10 cellular contexts compared by ENCODE assay signal in the genomic region with DNA sequence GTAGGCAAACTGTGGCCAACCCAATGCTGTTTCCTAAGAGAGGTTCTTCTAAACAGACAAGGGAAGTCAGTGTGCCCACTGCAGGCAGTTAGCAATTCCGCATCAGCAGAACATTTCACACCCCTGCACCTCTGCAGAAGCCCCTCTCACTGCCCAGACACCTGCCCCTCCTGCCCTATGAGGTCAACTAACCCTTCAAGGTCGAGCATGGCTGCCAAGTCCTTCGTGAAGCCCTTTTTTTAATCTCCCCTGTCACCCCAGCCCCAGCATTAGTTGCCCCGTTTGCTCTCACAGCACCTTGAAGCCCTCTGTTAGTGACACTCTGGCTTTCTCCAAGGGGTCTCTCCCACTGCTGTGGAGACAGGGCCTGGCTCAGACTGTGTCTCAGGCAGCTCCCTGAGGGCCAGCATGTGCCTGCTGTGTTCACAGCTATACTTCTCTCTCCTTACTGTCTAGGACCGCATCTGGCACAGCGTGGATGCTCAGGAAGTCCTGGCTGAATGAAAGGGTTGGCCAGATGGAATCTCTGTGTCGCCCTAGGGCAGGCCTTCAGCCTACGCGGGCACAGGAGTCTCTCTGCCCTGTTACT. TPM values are rescaled to one million over a fixed set of nuclear protein-coding genes. Genes with fewer than 3 reads are reported as not detected.
A peak's percentile ranks its signal among the peaks of the same experiment; 100 is the strongest.
DNase-seq lines count a peak whose midpoint lies in the region; ATAC-seq and TF ChIP-seq lines count a peak whose summit lies in the region.
"Had no signal": no experiment of that assay in that cellular context is flagged by ENCODE, and none has a peak within 500 bp of the region (broad histone marks: within the 10 kb centered on the region; RNA-seq: fewer than 3 reads in every experiment).

No MANE protein-coding gene starts in this region.

- H3K9me3 ChIP-seq in suprapubic skin, result no peaks in the 10 kb centered on the region
- H3K9me3 ChIP-seq: testis had no signal

- ATAC-seq in activated CD8-positive, alpha-beta memory T cell treated with anti-CD3 and anti-CD28 coated beads, Interleukin-2, amount 10 ng/mL, durations not matched to agents 7 days and 5 days, result peak; percentile 17
- ATAC-seq in WTC11 (no peak), HG02798 (IDR thresholded peaks at IDR 0.05; ENCODE audit: poor library complexity, unreplicated experiment) (no peak)

- WGBS in suprapubic skin, result 60% methylated on average over 9 of the region's 9 CpGs

- H3K27me3 Mint-ChIP-seq in activated CD8-positive, alpha-beta memory T cell treated with anti-CD3 and anti-CD28 coated beads, Interleukin-2, amount 10 ng/mL, durations not matched to agents 7 days and 5 days, result no peaks in the 10 kb centered on the region
- H3K27me3 Mint-ChIP-seq in WTC11 (ENCODE audit: low read depth) (no peaks in the 10 kb centered on the region), immature natural killer cell (ENCODE audit: low read depth in 3 of 3) (peaks cover 2 to 24% (median 18%) of the 10 kb centered on the region in 3 donors)

- TF ChIP-seq EP300 in suprapubic skin (IDR thresholded peaks at IDR 0.05), result no peak

- POLR2A ChIA-PET in WTC11 (lab: Charles Lee), result interaction anchor here (0.8 to 1.8 kb wide), 2 partner anchors 14 to 16 kb away, joined by 3 to 4 read pairs; no protein-coding TSS in a partner anchor

- H3K36me3 ChIP-seq in suprapubic skin, result peaks cover 5% of the 10 kb centered on the region

- TF ChIP-seq CTCF in WTC11 (IDR thresholded peaks at IDR 0.05) (no peak), suprapubic skin (IDR thresholded peaks at IDR 0.05) (no peak)

- peaks cover 99% of the 10 kb centered on the region for H3K4me1 ChIP-seq in suprapubic skin

- CTCF ChIA-PET in activated CD8-positive, alpha-beta memory T cell treated with anti-CD3 and anti-CD28 coated beads, Interleukin-2, amount 10 ng/mL, durations not matched to agents 7 days and 5 days (lab: Charles Lee), result interaction anchor here (0.7 to 3.6 kb wide), 6 partner anchors 9 to 136 kb away, joined by 3 to 22 read pairs (median 8); no protein-coding TSS in a partner anchor
- CTCF ChIA-PET in WTC11 (lab: Charles Lee), result interaction anchor here (1.7 kb wide), 1 partner anchor 16 kb away, joined by 5 read pairs; no protein-coding TSS in a partner anchor

- no peak for DNase-seq in activated CD8-positive, alpha-beta memory T cell treated with anti-CD3 and anti-CD28 coated beads, Interleukin-2, amount 10 ng/mL, durations not matched to agents 7 days and 5 days
- DNase-seq in activated CD8-positive, alpha-beta memory T cell treated with anti-CD3 and anti-CD28 coated beads, Interleukin-2, amount 50 U/mL, for 4 hours, result no peak
- no peak for DNase-seq in WTC11 (ENCODE audit: low spot score)
- DNase-seq in immature natural killer cell, result no peak
- DNase-seq in suprapubic skin (ENCODE audit: low spot score in 2 of 2), result peak in 1 of 2 donors; percentile 40
- no peak for DNase-seq in AG08396 (ENCODE audit: low spot score)
- no peak for DNase-seq in HuH-7 (ENCODE audit: low spot score)
- DNase-seq: NCI-H2171 treated with DMSO at 0.1 percent for 48 hours, testis had no signal

- H3K4me3 ChIP-seq in suprapubic skin, result no peak overlapping the region
- H3K4me3 ChIP-seq: testis had no signal

- peak overlapping the region; percentile 57 for H3K4me3 Mint-ChIP-seq in activated CD8-positive, alpha-beta memory T cell treated with anti-CD3 and anti-CD28 coated beads, Interleukin-2, amount 10 ng/mL, durations not matched to agents 7 days and 5 days
- no peak overlapping the region; the same call in 1 of the 2 replicates for H3K4me3 Mint-ChIP-seq in WTC11
- H3K4me3 Mint-ChIP-seq in immature natural killer cell, result peak overlapping the region; percentile 66 to 87 (median 80)

- peak overlapping the region; percentile 83 for H3K27ac ChIP-seq in suprapubic skin
- H3K27ac ChIP-seq: testis had no signal

- H3K36me3 Mint-ChIP-seq in activated CD8-positive, alpha-beta memory T cell treated with anti-CD3 and anti-CD28 coated beads, Interleukin-2, amount 10 ng/mL, durations not matched to agents 7 days and 5 days, result peaks cover 73% of the 10 kb centered on the region
- H3K36me3 Mint-ChIP-seq in WTC11, result peaks cover 86% of the 10 kb centered on the region
- peaks cover 21 to 44% (median 27%) of the 10 kb centered on the region in 3 donors for H3K36me3 Mint-ChIP-seq in immature natural killer cell

- H3K4me1 Mint-ChIP-seq in activated CD8-positive, alpha-beta memory T cell treated with anti-CD3 and anti-CD28 coated beads, Interleukin-2, amount 10 ng/mL, durations not matched to agents 7 days and 5 days, result peaks cover 98% of the 10 kb centered on the region
- H3K4me1 Mint-ChIP-seq in WTC11 (peaks cover 87% of the 10 kb centered on the region), immature natural killer cell (peaks cover 97 to 100% of the 10 kb centered on the region in 2 donors)

- TF ChIP-seq POLR2A in suprapubic skin (IDR thresholded peaks at IDR 0.05), result no peak

- H3K27me3 ChIP-seq in suprapubic skin, result no peaks in the 10 kb centered on the region
- H3K27me3 ChIP-seq: testis had no signal

- no peaks in the 10 kb centered on the region for H3K9me3 Mint-ChIP-seq in activated CD8-positive, alpha-beta memory T cell treated with anti-CD3 and anti-CD28 coated beads, Interleukin-2, amount 10 ng/mL, durations not matched to agents 7 days and 5 days (ENCODE audit: low read depth)
- H3K9me3 Mint-ChIP-seq in WTC11 (no peaks in the 10 kb centered on the region), immature natural killer cell (peaks cover 0 to 2% (median 0%) of the 10 kb centered on the region in 6 donors)

- H3K27ac Mint-ChIP-seq in activated CD8-positive, alpha-beta memory T cell treated with anti-CD3 and anti-CD28 coated beads, Interleukin-2, amount 10 ng/mL, durations not matched to agents 7 days and 5 days, result peak overlapping the region; percentile 96
- H3K27ac Mint-ChIP-seq in WTC11 (peak overlapping the region; percentile 95), immature natural killer cell (peak overlapping the region; percentile 94 to 99 (median 98))

TF ChIP-seq in WTC11, 78 proteins besides CTCF, POLR2A, EP300 and RAD21:
- no peak for TF ChIP-seq ZNF232 (CRISPR knock-in tag; IDR thresholded peaks at IDR 0.05)
- no peak for TF ChIP-seq TCF7 (CRISPR knock-in tag; IDR thresholded peaks at IDR 0.05; ENCODE audit: low read depth)
- TF ChIP-seq SMAD4 (CRISPR knock-in tag; IDR thresholded peaks at IDR 0.05), result no peak

RNA-seq across cellular contexts. Expression of gene SLC2A1, which starts 20.0 kb away (rescaled TPM):
- total RNA-seq in activated CD8-positive, alpha-beta memory T cell treated with anti-CD3 and anti-CD28 coated beads, Interleukin-2, amount 10 ng/mL, durations not matched to agents 7 days and 5 days, result 100 to 1,000 TPM; 113 to 140 TPM
- 215 to 415 TPM (median 396 TPM) in 3 replicates for total RNA-seq in WTC11 (2021)
- 10 to 100 TPM; 39.1 to 55.0 (median 42.4) TPM for polyA plus RNA-seq in immature natural killer cell
- total RNA-seq in suprapubic skin, result 1,000 to 10,000 TPM in 1 of 4 donors, 100 to 1,000 TPM in 3; 466 to 1,239 (median 686) TPM
